1 cellular context compared by ENCODE assay signal in genomic region chr1:229661022-229661877, GRCh38.
A peak's percentile ranks its signal among the peaks of the same experiment; 100 is the strongest.
TF ChIP-seq lines count a peak whose summit lies in the region.

No MANE protein-coding gene starts in this region.

TF ChIP-seq in neural cell, 6 proteins besides CTCF, POLR2A, EP300 and RAD21 (continued from another document):
- TF ChIP-seq EZH2 (IDR thresholded peaks at IDR 0.05; ENCODE audit: borderline replicate concordance, insufficient read depth, low read length, poor library complexity, severe bottlenecking) = no peak
- TF ChIP-seq SMC3 (conservative IDR thresholded peaks at IDR 0.05; ENCODE audit: poor library complexity) = peak; percentile 98
